Comparison of ENCODE assay signal across 14 cellular contexts in genomic region chr1:32195972-32196823, GRCh38. TPM values are rescaled to one million over a fixed set of nuclear protein-coding genes. Genes with fewer than 3 reads are reported as not detected.
DNase-seq lines count a peak whose midpoint lies in the region; ATAC-seq and TF ChIP-seq lines count a peak whose summit lies in the region.
"Had no signal": no experiment of that assay in that cellular context is flagged by ENCODE, and none has a peak within 500 bp of the region (broad histone marks: within the 10 kb centered on the region; RNA-seq: fewer than 3 reads in every experiment).

No MANE protein-coding gene starts in this region.

- CTCF ChIA-PET in activated CD8-positive, alpha-beta memory T cell treated with anti-CD3 and anti-CD28 coated beads, Interleukin-2, amount 10 ng/mL, durations not matched to agents 7 days and 5 days (lab: Charles Lee), result interaction anchor here (1.0 to 1.7 kb wide), 4 partner anchors 10 to 140 kb away, joined by 3 to 6 read pairs (median 4); partner anchors contain the start of genes IQCC and MARCKSL1
- CTCF ChIA-PET in RWPE1 (lab: Yijun Ruan, JAX), result no interaction called here

- H3K27me3 ChIP-seq in skeletal muscle tissue (ENCODE audit: control insufficient read depth in 3 of 3, insufficient read depth in 3 of 3, low read length in 3 of 3) (no peaks in the 10 kb centered on the region), suprapubic skin (no peaks in the 10 kb centered on the region)
- H3K27me3 ChIP-seq: stomach had no signal

- H3K9me3 ChIP-seq in skeletal muscle tissue (ENCODE audit: control insufficient read depth in 3 of 3, low read length in 3 of 3) (no peaks in the 10 kb centered on the region), suprapubic skin (no peaks in the 10 kb centered on the region)
- H3K9me3 ChIP-seq: stomach had no signal

- peaks cover 74% of the 10 kb centered on the region for H3K4me1 Mint-ChIP-seq in activated CD8-positive, alpha-beta memory T cell treated with anti-CD3 and anti-CD28 coated beads, Interleukin-2, amount 10 ng/mL, durations not matched to agents 7 days and 5 days
- peaks cover 36% of the 10 kb centered on the region for H3K4me1 Mint-ChIP-seq in chondrocyte (ENCODE audit: low read depth)

- H3K27ac ChIP-seq in RWPE1 (peak overlapping the region; percentile 40; the same call in 1 of the 2 replicates), skeletal muscle tissue (ENCODE audit: low read depth, low read length) (peak overlapping the region; percentile 31), suprapubic skin (no peak overlapping the region)

- peaks cover 55% of the 10 kb centered on the region for H3K36me3 Mint-ChIP-seq in activated CD8-positive, alpha-beta memory T cell treated with anti-CD3 and anti-CD28 coated beads, Interleukin-2, amount 10 ng/mL, durations not matched to agents 7 days and 5 days
- peaks cover 53% of the 10 kb centered on the region for H3K36me3 Mint-ChIP-seq in chondrocyte (ENCODE audit: low read depth)

- no peak overlapping the region for H3K4me3 ChIP-seq in skeletal muscle tissue (ENCODE audit: low read length in 3 of 3)
- H3K4me3 ChIP-seq in suprapubic skin, result no peak overlapping the region
- H3K4me3 ChIP-seq: stomach had no signal

- peaks cover 56 to 67% (median 60%) of the 10 kb centered on the region in 3 donors for H3K36me3 ChIP-seq in skeletal muscle tissue (ENCODE audit: control insufficient read depth in 3 of 3, insufficient read depth in 3 of 3, low read length in 3 of 3)
- H3K36me3 ChIP-seq in suprapubic skin, result peaks cover 67% of the 10 kb centered on the region

- H3K9me3 Mint-ChIP-seq in activated CD8-positive, alpha-beta memory T cell treated with anti-CD3 and anti-CD28 coated beads, Interleukin-2, amount 10 ng/mL, durations not matched to agents 7 days and 5 days (ENCODE audit: low read depth), result no peaks in the 10 kb centered on the region
- H3K9me3 Mint-ChIP-seq in chondrocyte (ENCODE audit: low read depth), result no peaks in the 10 kb centered on the region

- H3K4me1 ChIP-seq in skeletal muscle tissue (ENCODE audit: control insufficient read depth in 3 of 3, insufficient read depth in 3 of 3, low read length in 3 of 3), result peaks cover 38 to 52% (median 48%) of the 10 kb centered on the region in 3 donors
- peaks cover 24% of the 10 kb centered on the region for H3K4me1 ChIP-seq in suprapubic skin

- TF ChIP-seq CTCF in RWPE1 (conservative IDR thresholded peaks at IDR 0.05; ENCODE audit: low read depth) (no peak), chondrocyte (IDR thresholded peaks at IDR 0.05) (no peak), suprapubic skin (IDR thresholded peaks at IDR 0.05) (no peak)

- H3K9ac ChIP-seq in skeletal muscle tissue (ENCODE audit: low read depth in 1 of 3, low read length in 3 of 3), result no peak overlapping the region

- H3K4me3 Mint-ChIP-seq in activated CD8-positive, alpha-beta memory T cell treated with anti-CD3 and anti-CD28 coated beads, Interleukin-2, amount 10 ng/mL, durations not matched to agents 7 days and 5 days, result no peak overlapping the region
- no peak overlapping the region for H3K4me3 Mint-ChIP-seq in chondrocyte (ENCODE audit: unreplicated experiment)

- TF ChIP-seq POLR2A in suprapubic skin (IDR thresholded peaks at IDR 0.05), result no peak

- TF ChIP-seq EP300 in suprapubic skin (IDR thresholded peaks at IDR 0.05), result no peak

- H3K27ac Mint-ChIP-seq in activated CD8-positive, alpha-beta memory T cell treated with anti-CD3 and anti-CD28 coated beads, Interleukin-2, amount 10 ng/mL, durations not matched to agents 7 days and 5 days, result peak overlapping the region; percentile 63
- H3K27ac Mint-ChIP-seq in chondrocyte (ENCODE audit: unreplicated experiment), result peak overlapping the region; percentile 27

- ATAC-seq in activated CD8-positive, alpha-beta memory T cell treated with anti-CD3 and anti-CD28 coated beads, Interleukin-2, amount 10 ng/mL, durations not matched to agents 7 days and 5 days, result peak; percentile 8
- ATAC-seq: left lobe of liver had no signal

- POLR2A ChIA-PET in RWPE1 (lab: Yijun Ruan, JAX; ENCODE audit: low non-redundant PET), result no interaction called here

- no peaks in the 10 kb centered on the region for H3K27me3 Mint-ChIP-seq in activated CD8-positive, alpha-beta memory T cell treated with anti-CD3 and anti-CD28 coated beads, Interleukin-2, amount 10 ng/mL, durations not matched to agents 7 days and 5 days
- H3K27me3 Mint-ChIP-seq in chondrocyte (ENCODE audit: low read depth), result no peaks in the 10 kb centered on the region

- peak; percentile 64 for DNase-seq in activated CD8-positive, alpha-beta memory T cell treated with anti-CD3 and anti-CD28 coated beads, Interleukin-2, amount 10 ng/mL, durations not matched to agents 7 days and 5 days
- no peak for DNase-seq in activated CD8-positive, alpha-beta memory T cell treated with anti-CD3 and anti-CD28 coated beads, Interleukin-2, amount 50 U/mL, for 4 hours
- DNase-seq in RWPE1 (ENCODE audit: low spot score) (no peak), chondrocyte (ENCODE audit: low spot score) (no peak), activated gamma-delta T cell (lab: John Stamatoyannopoulos, UW) (no peak), suprapubic skin (ENCODE audit: low spot score in 2 of 2) (no peak), NCI-H1105 treated with DMSO at 0.1 percent for 48 hours (lab: John Stamatoyannopoulos, UW) (no peak)
- DNase-seq: ACHN, dermis blood vessel endothelial cell, NCI-H1694 treated with DMSO at 0.1 percent for 48 hours, stomach had no signal

RNA-seq across cellular contexts. Expression of gene CCDC28B, which starts 4.2 kb away (rescaled TPM):
- total RNA-seq in activated CD8-positive, alpha-beta memory T cell treated with anti-CD3 and anti-CD28 coated beads, Interleukin-2, amount 10 ng/mL, durations not matched to agents 7 days and 5 days, result 10 to 100 TPM; 33.0 to 43.3 TPM
- total RNA-seq in chondrocyte (29.7 to 32.9 TPM (median 30.7 TPM) in 3 replicates), skeletal muscle tissue (58.5 TPM), suprapubic skin (1 to 10 TPM in 3 of 4 donors, under 1 TPM in 1; 0.72 to 3.5 (median 2.0) TPM)

RNA-seq across cellular contexts. Expression of gene IQCC, which starts 9.3 kb away (rescaled TPM):
- 1 to 10 TPM; 5.4 to 7.2 TPM for total RNA-seq in activated CD8-positive, alpha-beta memory T cell treated with anti-CD3 and anti-CD28 coated beads, Interleukin-2, amount 10 ng/mL, durations not matched to agents 7 days and 5 days
- total RNA-seq in chondrocyte (1.5 to 3.3 TPM (median 2.0 TPM) in 3 replicates), skeletal muscle tissue (2.6 TPM), suprapubic skin (1 to 10 TPM; 1.7 to 4.4 (median 3.7) TPM)

RNA-seq across cellular contexts. Expression of gene DCDC2B, which starts 12.7 kb away (rescaled TPM):
- under 1 TPM in 1 of 2 experiments, not detected in 1; 0.16 TPM for total RNA-seq in activated CD8-positive, alpha-beta memory T cell treated with anti-CD3 and anti-CD28 coated beads, Interleukin-2, amount 10 ng/mL, durations not matched to agents 7 days and 5 days
- total RNA-seq in chondrocyte (not detected in 3 replicates), skeletal muscle tissue (not detected), suprapubic skin (not detected)
- total RNA-seq: dermis blood vessel endothelial cell, glomerular endothelial cell, left lobe of liver, stomach had no signal

RNA-seq across cellular contexts. Expression of gene TXLNA, which starts 16.7 kb away (rescaled TPM):
- 100 to 1,000 TPM in 1 of 2 experiments, 10 to 100 TPM in 1; 85.8 to 104 TPM for total RNA-seq in activated CD8-positive, alpha-beta memory T cell treated with anti-CD3 and anti-CD28 coated beads, Interleukin-2, amount 10 ng/mL, durations not matched to agents 7 days and 5 days
- total RNA-seq in chondrocyte (78.3 to 86.7 TPM (median 84.3 TPM) in 3 replicates), skeletal muscle tissue (30.8 TPM), suprapubic skin (10 to 100 TPM; 50.0 to 72.0 (median 56.3) TPM)

RNA-seq across cellular contexts. Expression of gene TMEM234, which starts 26.0 kb away (rescaled TPM):
- 10 to 100 TPM; 11.7 to 12.3 TPM for total RNA-seq in activated CD8-positive, alpha-beta memory T cell treated with anti-CD3 and anti-CD28 coated beads, Interleukin-2, amount 10 ng/mL, durations not matched to agents 7 days and 5 days
- total RNA-seq in chondrocyte (20.8 to 23.9 TPM (median 22.8 TPM) in 3 replicates), skeletal muscle tissue (10.4 TPM), suprapubic skin (10 to 100 TPM in 2 of 4 donors, 1 to 10 TPM in 2; 7.7 to 18.7 (median 12.6) TPM)
